13 cellular contexts compared by ENCODE assay signal in genomic region chr11:123519055-123519796, GRCh38.
DNase-seq lines count a peak whose midpoint lies in the region; ATAC-seq and TF ChIP-seq lines count a peak whose summit lies in the region.
"Had no signal": no experiment of that assay in that cellular context is flagged by ENCODE, and none has a peak within 500 bp of the region (broad histone marks: within the 10 kb centered on the region; RNA-seq: fewer than 3 reads in every experiment).

No MANE protein-coding gene starts in this region.

- TF ChIP-seq CTCF in dorsolateral prefrontal cortex (IDR thresholded peaks at IDR 0.05 in 54 of 56, conservative IDR thresholded peaks at IDR 0.05 in 2 of 56; ENCODE audit: low read depth in 1 of 56, partially characterized antibody in 56 of 56) (no peak), nephron (IDR thresholded peaks at IDR 0.05; ENCODE audit: unreplicated experiment in 3 of 3) (no peak), tibial nerve (IDR thresholded peaks at IDR 0.05) (no peak)

- peaks cover 22% of the 10 kb centered on the region for H3K4me1 Mint-ChIP-seq in nephron

- peaks cover 0 to 10% (median 0%) of the 10 kb centered on the region in 4 donors for H3K4me1 ChIP-seq in tibial nerve

- H3K9me3 ChIP-seq in tibial nerve: no peaks in the 10 kb centered on the region
- H3K9me3 ChIP-seq: thyroid gland had no signal

- H3K4me3 Mint-ChIP-seq in nephron: no peak overlapping the region

- intact Hi-C loops in dorsolateral prefrontal cortex (cut with DNase I): no loop called here

- peaks cover 3% of the 10 kb centered on the region for H3K9me3 Mint-ChIP-seq in nephron

- H3K36me3 ChIP-seq in tibial nerve: no peaks in the 10 kb centered on the region
- H3K36me3 ChIP-seq: thyroid gland had no signal

- DNase-seq in Daoy (ENCODE audit: low read depth) (peak; percentile 67), MV-4-11 (lab: John Stamatoyannopoulos, UW) (peak; percentile 11), dorsolateral prefrontal cortex (peak in 6 of 10 donors; percentile 41 to 83 (median 54)), SIG-M5 treated with dmso at 0.1 percent for 504 hours (lab: John Stamatoyannopoulos, UW; ENCODE audit: unreplicated experiment) (no peak), tibial nerve (ENCODE audit: low spot score in 2 of 2) (no peak)
- DNase-seq: DMS53, foreskin melanocyte had no signal

- no peaks in the 10 kb centered on the region for H3K36me3 Mint-ChIP-seq in nephron (ENCODE audit: low read depth)

- no peak for ATAC-seq in HG03025 (IDR thresholded peaks at IDR 0.05; ENCODE audit: low FRiP score, unreplicated experiment)
- no peak for ATAC-seq in GM19351 (IDR thresholded peaks at IDR 0.05; ENCODE audit: unreplicated experiment)
- ATAC-seq: activated CD4-positive, CD25-positive, alpha-beta regulatory T cell treated with anti-CD3 and anti-CD28 coated beads, Interleukin-2, amount 50 U/mL, for 24 hours had no signal

- TF ChIP-seq POLR2A in tibial nerve (IDR thresholded peaks at IDR 0.05): no peak

- H3K27me3 ChIP-seq in dorsolateral prefrontal cortex (peaks cover 0 to 3% (median 0%) of the 10 kb centered on the region in 45 donors), tibial nerve (no peaks in the 10 kb centered on the region)
- H3K27me3 ChIP-seq: thyroid gland had no signal

- WGBS in tibial nerve, 2 donors: 29 to 39% methylated on average over 11 of the region's 11 CpGs

- H3K27ac ChIP-seq in dorsolateral prefrontal cortex: peak overlapping the region in 58 of 59 donors; percentile 21 to 96 (median 80)
- H3K27ac ChIP-seq in tibial nerve: peak overlapping the region in 2 of 4 donors; percentile 54 to 70
- H3K27ac ChIP-seq: KMS-11 had no signal

- peaks cover 15% of the 10 kb centered on the region for H3K27me3 Mint-ChIP-seq in nephron (ENCODE audit: low read depth)

- H3K4me3 ChIP-seq in dorsolateral prefrontal cortex: peak overlapping the region in 15 of 59 donors; percentile 0 to 33 (median 10)
- H3K4me3 ChIP-seq in tibial nerve: no peak overlapping the region
- H3K4me3 ChIP-seq: thyroid gland had no signal

- TF ChIP-seq EP300 in tibial nerve (IDR thresholded peaks at IDR 0.05): no peak

- H3K27ac Mint-ChIP-seq in nephron: peak overlapping the region in 2 of 3 experiments; percentile 10 to 64

Comparison
In these comparisons a context has a peak if more than half of its experiments do, and no peak if none do; other contexts are left out.
1. DNase-seq: peak in Daoy (single experiment), MV-4-11 (single experiment) and dorsolateral prefrontal cortex (6 of 10); none in SIG-M5 treated with dmso at 0.1 percent for 504 hours (single experiment) and tibial nerve (0 of 2).